8 cellular contexts compared by ENCODE assay signal in the genomic region with DNA sequence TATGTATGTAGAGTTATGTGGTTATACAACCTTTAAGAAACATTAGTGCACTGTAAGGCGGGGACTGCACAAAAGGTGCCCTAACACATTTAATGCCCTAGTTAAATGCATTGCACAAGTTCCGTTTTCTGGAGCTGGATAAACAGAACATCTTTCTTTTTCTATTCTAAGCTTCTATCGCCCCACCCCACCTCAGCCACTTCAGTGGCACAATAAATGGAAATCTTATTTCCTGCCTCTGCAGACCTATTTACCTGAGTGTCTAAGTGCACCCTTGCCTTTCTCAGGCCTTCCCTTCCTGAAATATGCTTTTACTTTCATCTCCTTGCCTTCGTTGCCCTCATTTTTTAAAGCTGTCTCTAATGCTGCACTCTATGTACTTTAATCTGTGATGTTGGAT.
DNase-seq lines count a peak whose midpoint lies in the region; ATAC-seq, FAIRE-seq and TF ChIP-seq lines count a peak whose summit lies in the region.

No MANE protein-coding gene starts in this region.

- no peak for DNase-seq in GM12892 (ENCODE audit: insufficient read length)
- peak in 7 of 9 donors; percentile 14 to 73 (median 61) for DNase-seq in naive thymus-derived CD4-positive, alpha-beta T cell
- no peak for DNase-seq in posterior vena cava (ENCODE audit: low spot score)
- no peak for DNase-seq in activated T-helper 1 cell treated with anti-CD3 and anti-CD28 coated beads, Interleukin-12 subunit alpha, Interleukin-12 subunit beta, Interleukin-2, Interleukin-4 antibody, amounts not matched to agents 30 ng/mL and 10 ng/mL and 1 ng/mL, durations not matched to agents 14 hours and 24 hours and 36 hours (ENCODE audit: low spot score)

- ATAC-seq in HG02852 (IDR thresholded peaks at IDR 0.05; ENCODE audit: unreplicated experiment): peak; percentile 54
- ATAC-seq in activated T-helper 17 cell treated with anti-CD3 and anti-CD28 coated beads, Interleukin-2, amount 50 U/mL, for 72 hours (replicated peaks): peak; percentile 28
- ATAC-seq in naive thymus-derived CD4-positive, alpha-beta T cell: peak; percentile 76
- ATAC-seq in HG02938 (IDR thresholded peaks at IDR 0.05; ENCODE audit: unreplicated experiment): no peak
- no peak for ATAC-seq in GM19467 (IDR thresholded peaks at IDR 0.05; ENCODE audit: unreplicated experiment)

- H3K36me3 Mint-ChIP-seq in activated T-helper 17 cell treated with anti-CD3 and anti-CD28 coated beads, Interleukin-2, amount 50 U/mL, for 72 hours (ENCODE audit: low read depth): no peaks in the 10 kb centered on the region
- peaks cover 5 to 14% (median 10%) of the 10 kb centered on the region in 5 donors for H3K36me3 Mint-ChIP-seq in naive thymus-derived CD4-positive, alpha-beta T cell
- peaks cover 2% of the 10 kb centered on the region for H3K36me3 Mint-ChIP-seq in activated T-helper 1 cell treated with anti-CD3 and anti-CD28 coated beads, Interleukin-12 subunit alpha, Interleukin-12 subunit beta, Interleukin-2, Interleukin-4 antibody, amounts not matched to agents 30 ng/mL and 10 ng/mL and 1 ng/mL, durations not matched to agents 14 hours and 24 hours and 36 hours (ENCODE audit: low read depth)

- no peak overlapping the region for H3K27ac ChIP-seq in naive thymus-derived CD4-positive, alpha-beta T cell (ENCODE audit: low read depth, low read length)

- H3K9me3 Mint-ChIP-seq in activated T-helper 17 cell treated with anti-CD3 and anti-CD28 coated beads, Interleukin-2, amount 50 U/mL, for 72 hours: peaks cover 6% of the 10 kb centered on the region
- H3K9me3 Mint-ChIP-seq in naive thymus-derived CD4-positive, alpha-beta T cell: peaks cover 3 to 16% (median 12%) of the 10 kb centered on the region in 11 donors
- peaks cover 14% of the 10 kb centered on the region for H3K9me3 Mint-ChIP-seq in activated T-helper 1 cell treated with anti-CD3 and anti-CD28 coated beads, Interleukin-12 subunit alpha, Interleukin-12 subunit beta, Interleukin-2, Interleukin-4 antibody, amounts not matched to agents 30 ng/mL and 10 ng/mL and 1 ng/mL, durations not matched to agents 14 hours and 24 hours and 36 hours

- peak overlapping the region; percentile 42 for H3K4me3 Mint-ChIP-seq in activated T-helper 17 cell treated with anti-CD3 and anti-CD28 coated beads, Interleukin-2, amount 50 U/mL, for 72 hours
- peak overlapping the region; percentile 16 to 86 (median 52) for H3K4me3 Mint-ChIP-seq in naive thymus-derived CD4-positive, alpha-beta T cell
- no peak overlapping the region for H3K4me3 Mint-ChIP-seq in activated T-helper 1 cell treated with anti-CD3 and anti-CD28 coated beads, Interleukin-12 subunit alpha, Interleukin-12 subunit beta, Interleukin-2, Interleukin-4 antibody, amounts not matched to agents 30 ng/mL and 10 ng/mL and 1 ng/mL, durations not matched to agents 14 hours and 24 hours and 36 hours

- POLR2A ChIA-PET in naive thymus-derived CD4-positive, alpha-beta T cell (lab: Charles Lee): interaction anchor here (0.7 to 1.2 kb wide), 4 partner anchors 15 to 27 kb away, joined by 3 to 4 read pairs (median 3); no protein-coding TSS in a partner anchor

- no peaks in the 10 kb centered on the region for H3K27me3 Mint-ChIP-seq in activated T-helper 17 cell treated with anti-CD3 and anti-CD28 coated beads, Interleukin-2, amount 50 U/mL, for 72 hours
- no peaks in the 10 kb centered on the region for H3K27me3 Mint-ChIP-seq in naive thymus-derived CD4-positive, alpha-beta T cell
- no peaks in the 10 kb centered on the region for H3K27me3 Mint-ChIP-seq in activated T-helper 1 cell treated with anti-CD3 and anti-CD28 coated beads, Interleukin-12 subunit alpha, Interleukin-12 subunit beta, Interleukin-2, Interleukin-4 antibody, amounts not matched to agents 30 ng/mL and 10 ng/mL and 1 ng/mL, durations not matched to agents 14 hours and 24 hours and 36 hours (ENCODE audit: insufficient read depth)

- peaks cover 4 to 31% of the 10 kb centered on the region in 2 donors for H3K4me1 ChIP-seq in naive thymus-derived CD4-positive, alpha-beta T cell (ENCODE audit: control insufficient read depth in 2 of 2, insufficient read depth in 2 of 2, low read length in 2 of 2)

- no peaks in the 10 kb centered on the region for H3K36me3 ChIP-seq in naive thymus-derived CD4-positive, alpha-beta T cell (ENCODE audit: control insufficient read depth in 2 of 3, insufficient read depth in 3 of 3, low read length in 3 of 3)

- H3K4me3 ChIP-seq in naive thymus-derived CD4-positive, alpha-beta T cell (ENCODE audit: low read length): no peak overlapping the region

- H3K4me1 Mint-ChIP-seq in activated T-helper 17 cell treated with anti-CD3 and anti-CD28 coated beads, Interleukin-2, amount 50 U/mL, for 72 hours: peaks cover 34% of the 10 kb centered on the region
- H3K4me1 Mint-ChIP-seq in naive thymus-derived CD4-positive, alpha-beta T cell: peaks cover 29 to 78% (median 67%) of the 10 kb centered on the region in 7 donors
- H3K4me1 Mint-ChIP-seq in activated T-helper 1 cell treated with anti-CD3 and anti-CD28 coated beads, Interleukin-12 subunit alpha, Interleukin-12 subunit beta, Interleukin-2, Interleukin-4 antibody, amounts not matched to agents 30 ng/mL and 10 ng/mL and 1 ng/mL, durations not matched to agents 14 hours and 24 hours and 36 hours (ENCODE audit: low read depth): peaks cover 40% of the 10 kb centered on the region

- CTCF ChIA-PET in naive thymus-derived CD4-positive, alpha-beta T cell (lab: Charles Lee): interaction anchor here (0.8 to 1.5 kb wide), 6 partner anchors 22 to 198 kb away, joined by 3 to 5 read pairs (median 4); no protein-coding TSS in a partner anchor

- H3K27me3 ChIP-seq in naive thymus-derived CD4-positive, alpha-beta T cell (ENCODE audit: control insufficient read depth in 2 of 2, insufficient read depth in 2 of 2, low read length in 2 of 2): no peaks in the 10 kb centered on the region

- no peak for TF ChIP-seq POLR2A in GM12892 (IDR thresholded peaks at IDR 0.05; ENCODE audit: low read depth, low read length)

- H3K27ac Mint-ChIP-seq in activated T-helper 17 cell treated with anti-CD3 and anti-CD28 coated beads, Interleukin-2, amount 50 U/mL, for 72 hours: peak overlapping the region; percentile 4
- peak overlapping the region; percentile 1 to 88 (median 80) for H3K27ac Mint-ChIP-seq in naive thymus-derived CD4-positive, alpha-beta T cell
- no peak overlapping the region for H3K27ac Mint-ChIP-seq in activated T-helper 1 cell treated with anti-CD3 and anti-CD28 coated beads, Interleukin-12 subunit alpha, Interleukin-12 subunit beta, Interleukin-2, Interleukin-4 antibody, amounts not matched to agents 30 ng/mL and 10 ng/mL and 1 ng/mL, durations not matched to agents 14 hours and 24 hours and 36 hours

- peaks cover 0 to 14% (median 7%) of the 10 kb centered on the region in 3 experiments for H3K9me3 ChIP-seq in naive thymus-derived CD4-positive, alpha-beta T cell (ENCODE audit: control insufficient read depth in 2 of 3, low read length in 3 of 3)

- intact Hi-C loops in naive thymus-derived CD4-positive, alpha-beta T cell (cut with micrococcal nuclease): loop anchor here in 1 of 2 donors (1.0 to 2.0 kb wide), 2 partner anchors 26 to 813 kb away; partner anchors contain the start of gene LY75
- intact Hi-C loops in posterior vena cava (cut with DNase I): loop anchor here in 1 of 2 donors (10.0 kb wide), 1 partner anchor 127 kb away; the partner anchor contains the start of gene TANC1
- intact Hi-C loops in activated T-helper 1 cell treated with anti-CD3 and anti-CD28 coated beads, Interleukin-12 subunit alpha, Interleukin-12 subunit beta, Interleukin-2, Interleukin-4 antibody, amounts not matched to agents 30 ng/mL and 10 ng/mL and 1 ng/mL, durations not matched to agents 14 hours and 24 hours and 36 hours (cut with micrococcal nuclease): no loop called here

- FAIRE-seq in GM12892 (lab: Jason Lieb, UNC): peak; percentile 24

Comparison
In these comparisons a context has a peak if more than half of its experiments do, and no peak if none do; other contexts are left out.
1. DNase-seq: peak in naive thymus-derived CD4-positive, alpha-beta T cell (7 of 9); none in GM12892 (single experiment), posterior vena cava (single experiment) and activated T-helper 1 cell treated with anti-CD3 and anti-CD28 coated beads, Interleukin-12 subunit alpha, Interleukin-12 subunit beta, Interleukin-2, Interleukin-4 antibody, amounts not matched to agents 30 ng/mL and 10 ng/mL and 1 ng/mL, durations not matched to agents 14 hours and 24 hours and 36 hours (single experiment).
2. ATAC-seq: peak in HG02852 (single experiment), activated T-helper 17 cell treated with anti-CD3 and anti-CD28 coated beads, Interleukin-2, amount 50 U/mL, for 72 hours (single experiment) and naive thymus-derived CD4-positive, alpha-beta T cell (single experiment); none in HG02938 (single experiment) and GM19467 (single experiment).